In genomic region chr2:240565267-240566202, GRCh38 we compare ENCODE assay signal across 8 cellular contexts. TPM values are rescaled to one million over a fixed set of nuclear protein-coding genes. Genes with fewer than 3 reads are reported as not detected.
DNase-seq lines count a peak whose midpoint lies in the region; ATAC-seq and TF ChIP-seq lines count a peak whose summit lies in the region.

No MANE protein-coding gene starts in this region.

- H3K4me3 Mint-ChIP-seq in CD8-positive, alpha-beta T cell: peak overlapping the region; percentile 94
- H3K4me3 Mint-ChIP-seq in activated naive CD8-positive, alpha-beta T cell treated with anti-CD3 and anti-CD28 coated beads for 36 hours: peak overlapping the region; percentile 92

- peak overlapping the region; percentile 61 for H3K4me3 ChIP-seq in CD8-positive, alpha-beta T cell (ENCODE audit: low read depth, low read length)
- H3K4me3 ChIP-seq in HL-60 (replicated peaks; ENCODE audit: insufficient read depth, low read length): peak overlapping the region; percentile 27
- no peak overlapping the region for H3K4me3 ChIP-seq in hepatocyte

- peaks cover 40% of the 10 kb centered on the region for H3K79me2 ChIP-seq in hepatocyte

- intact Hi-C loops in CD8-positive, alpha-beta T cell (cut with DNase I, micrococcal nuclease): loop anchor here (1.0 to 10.0 kb wide), 14 partner anchors 14 to 1161 kb away; partner anchors contain the start of genes FARP2 (in 2 of the 2), ING5 (in 2 of the 2), CAPN10 (in 1 of the 2) and HDAC4 (in 1 of the 2)

- no peaks in the 10 kb centered on the region for H3K9me3 ChIP-seq in CD8-positive, alpha-beta T cell (ENCODE audit: low read length)
- no peaks in the 10 kb centered on the region for H3K9me3 ChIP-seq in hepatocyte (ENCODE audit: low read depth)

- H3K36me3 Mint-ChIP-seq in CD8-positive, alpha-beta T cell: peaks cover 28% of the 10 kb centered on the region
- H3K36me3 Mint-ChIP-seq in activated naive CD8-positive, alpha-beta T cell treated with anti-CD3 and anti-CD28 coated beads for 36 hours: peaks cover 33% of the 10 kb centered on the region

- peaks cover 9% of the 10 kb centered on the region for H4K20me1 ChIP-seq in hepatocyte (ENCODE audit: insufficient read depth, poor library complexity, severe bottlenecking)

- in situ Hi-C loops in G401 (cut with HindIII; ENCODE audit: low sequenced_read_pairs): no loop called here

- POLR2A ChIA-PET in CD8-positive, alpha-beta T cell (lab: Charles Lee): interaction anchor here (0.7 to 5.2 kb wide), 11 partner anchors 11 to 139 kb away, joined by 3 to 88 read pairs (median 3); partner anchors contain the start of gene CAPN10

- H3K27ac Mint-ChIP-seq in CD8-positive, alpha-beta T cell: peak overlapping the region; percentile 99
- H3K27ac Mint-ChIP-seq in activated naive CD8-positive, alpha-beta T cell treated with anti-CD3 and anti-CD28 coated beads for 36 hours: peak overlapping the region; percentile 98

- 54% methylated on average over 26 of the region's 27 CpGs for WGBS in hepatocyte (ENCODE audit: low lambda C conversion rate, missing lambda C conversion rate)

- peak overlapping the region; percentile 79 for H3K27ac ChIP-seq in CD8-positive, alpha-beta T cell (ENCODE audit: low read depth, low read length)
- H3K27ac ChIP-seq in HL-60 (replicated peaks) (peak overlapping the region; percentile 92), hepatocyte (peak overlapping the region; percentile 100)

- H3K9me2 ChIP-seq in hepatocyte (replicated peaks; ENCODE audit: insufficient read depth): no peaks in the 10 kb centered on the region

- H2AFZ ChIP-seq in hepatocyte: peak overlapping the region; percentile 78

- H3K4me2 ChIP-seq in hepatocyte: peak overlapping the region; percentile 98

- peaks cover 72% of the 10 kb centered on the region for H3K4me1 Mint-ChIP-seq in CD8-positive, alpha-beta T cell (ENCODE audit: low read depth)
- peaks cover 58% of the 10 kb centered on the region for H3K4me1 Mint-ChIP-seq in activated naive CD8-positive, alpha-beta T cell treated with anti-CD3 and anti-CD28 coated beads for 36 hours

- peak; percentile 43 for ATAC-seq in CD8-positive, alpha-beta T cell
- ATAC-seq in GM19452 (IDR thresholded peaks at IDR 0.05; ENCODE audit: unreplicated experiment): peak; percentile 33

- no peaks in the 10 kb centered on the region for H3K9me3 Mint-ChIP-seq in CD8-positive, alpha-beta T cell
- no peaks in the 10 kb centered on the region for H3K9me3 Mint-ChIP-seq in activated naive CD8-positive, alpha-beta T cell treated with anti-CD3 and anti-CD28 coated beads for 36 hours

- H3K4me1 ChIP-seq in CD8-positive, alpha-beta T cell (ENCODE audit: insufficient read depth, low read length): peaks cover 79% of the 10 kb centered on the region
- peaks cover 38% of the 10 kb centered on the region for H3K4me1 ChIP-seq in hepatocyte (ENCODE audit: insufficient read depth)

- TF ChIP-seq CTCF in CD8-positive, alpha-beta T cell (IDR thresholded peaks at IDR 0.05): no peak
- TF ChIP-seq CTCF in HL-60 (IDR thresholded peaks at IDR 0.05; ENCODE audit: insufficient read depth, low read length) (no peak), hepatocyte (IDR thresholded peaks at IDR 0.05; ENCODE audit: poor library complexity) (no peak)

- DNase-seq in CD8-positive, alpha-beta T cell: peak; percentile 77 to 94 (median 90)
- DNase-seq in HL-60 (ENCODE audit: low read depth in 1 of 2, low spot score in 1 of 2): peak; percentile 87 to 98
- peak; percentile 98 for DNase-seq in SW480 (ENCODE audit: low spot score)
- peak; percentile 92 for DNase-seq in activated naive CD8-positive, alpha-beta T cell treated with anti-CD3 and anti-CD28 coated beads for 36 hours
- DNase-seq in hepatocyte (ENCODE audit: low spot score): peak; percentile 94
- peak; percentile 93 for DNase-seq in stimulated activated CD4-positive, alpha-beta T cell treated with anti-CD3 and anti-CD28 coated beads, Interleukin-15, amount 100 ng/mL, for 24 hours
- DNase-seq in G401 (ENCODE audit: low spot score): no peak

- H3K27me3 Mint-ChIP-seq in CD8-positive, alpha-beta T cell (ENCODE audit: low read depth): no peaks in the 10 kb centered on the region
- no peaks in the 10 kb centered on the region for H3K27me3 Mint-ChIP-seq in activated naive CD8-positive, alpha-beta T cell treated with anti-CD3 and anti-CD28 coated beads for 36 hours

- no peaks in the 10 kb centered on the region for H3K27me3 ChIP-seq in CD8-positive, alpha-beta T cell (ENCODE audit: insufficient read depth, low read length)
- H3K27me3 ChIP-seq in HL-60 (ENCODE audit: insufficient read depth, poor library complexity, severe bottlenecking) (no peaks in the 10 kb centered on the region), hepatocyte (no peaks in the 10 kb centered on the region)

- no peaks in the 10 kb centered on the region for H3K36me3 ChIP-seq in CD8-positive, alpha-beta T cell (ENCODE audit: insufficient read depth, low read length)
- H3K36me3 ChIP-seq in hepatocyte (replicated peaks; ENCODE audit: insufficient read depth, low read depth): no peaks in the 10 kb centered on the region

- CTCF ChIA-PET in CD8-positive, alpha-beta T cell (lab: Charles Lee): interaction anchor here (0.7 to 4.1 kb wide), 13 partner anchors 9 to 122 kb away, joined by 3 to 37 read pairs (median 5); partner anchors contain the start of gene CAPN10

RNA-seq across cellular contexts. Expression of gene RNPEPL1, which starts 2.7 kb away (rescaled TPM):
- total RNA-seq in CD8-positive, alpha-beta T cell: 10 to 100 TPM; 73.3 to 75.0 TPM
- 10 to 100 TPM; 33.8 to 37.2 TPM for total RNA-seq in activated naive CD8-positive, alpha-beta T cell treated with anti-CD3 and anti-CD28 coated beads for 36 hours
- total RNA-seq in hepatocyte: 36.9 and 46.3 TPM in 2 replicates
- polyA plus RNA-seq in hepatocyte: 57.2 and 58.1 TPM in 2 replicates
- total RNA-seq in G401 (2014; rRNA removed; shearing (Covaris generic)): 3.3 and 5.6 TPM in 2 replicates

RNA-seq across cellular contexts. Expression of gene DUSP28, which starts 5.4 kb away (rescaled TPM):
- total RNA-seq in CD8-positive, alpha-beta T cell: 10 to 100 TPM; 16.4 to 17.3 TPM
- 1 to 10 TPM; 6.7 to 6.9 TPM for total RNA-seq in activated naive CD8-positive, alpha-beta T cell treated with anti-CD3 and anti-CD28 coated beads for 36 hours
- total RNA-seq in hepatocyte: 4.6 and 4.8 TPM in 2 replicates
- polyA plus RNA-seq in hepatocyte: 6.3 and 6.8 TPM in 2 replicates
- 4.9 and 5.3 TPM in 2 replicates for total RNA-seq in G401 (2014; rRNA removed; shearing (Covaris generic))

RNA-seq across cellular contexts. Expression of gene ANKMY1, which starts 7.7 kb away (rescaled TPM):
- total RNA-seq in CD8-positive, alpha-beta T cell: 10 to 100 TPM; 23.4 to 23.9 TPM
- 10 to 100 TPM; 13.3 to 15.9 TPM for total RNA-seq in activated naive CD8-positive, alpha-beta T cell treated with anti-CD3 and anti-CD28 coated beads for 36 hours
- 6.7 and 9.2 TPM in 2 replicates for total RNA-seq in hepatocyte
- polyA plus RNA-seq in hepatocyte: 7.8 and 11.1 TPM in 2 replicates
- 8.6 and 14.7 TPM in 2 replicates for total RNA-seq in G401 (2014; rRNA removed; shearing (Covaris generic))

RNA-seq across cellular contexts. Expression of gene CAPN10, which starts 21.0 kb away (rescaled TPM):
- total RNA-seq in CD8-positive, alpha-beta T cell: 10 to 100 TPM; 65.9 to 68.9 TPM
- 10 to 100 TPM; 30.1 to 32.3 TPM for total RNA-seq in activated naive CD8-positive, alpha-beta T cell treated with anti-CD3 and anti-CD28 coated beads for 36 hours
- total RNA-seq in hepatocyte: 19.1 and 24.2 TPM in 2 replicates
- polyA plus RNA-seq in hepatocyte: 28.8 and 42.6 TPM in 2 replicates
- total RNA-seq in G401 (2014; rRNA removed; shearing (Covaris generic)): 37.6 and 43.0 TPM in 2 replicates

RNA-seq across cellular contexts. Expression of gene GPR35, which starts 59.7 kb away (rescaled TPM):
- 10 to 100 TPM; 17.5 to 18.7 TPM for total RNA-seq in CD8-positive, alpha-beta T cell
- total RNA-seq in activated naive CD8-positive, alpha-beta T cell treated with anti-CD3 and anti-CD28 coated beads for 36 hours: 1 to 10 TPM; 7.6 to 7.8 TPM
- 14.7 and 17.3 TPM in 2 replicates for total RNA-seq in hepatocyte
- 10.1 and 10.5 TPM in 2 replicates for polyA plus RNA-seq in hepatocyte
- total RNA-seq in G401 (2014; rRNA removed; shearing (Covaris generic)): 0.86 TPM in 1 of 2 replicates, not detected in the other
